ENCODE assay signal across 7 cellular contexts in genomic region chr11:132379540-132379939, GRCh38.
"Had no signal": no experiment of that assay in that cellular context is flagged by ENCODE, and none has a peak within 500 bp of the region (broad histone marks: within the 10 kb centered on the region; RNA-seq: fewer than 3 reads in every experiment).

No MANE protein-coding gene starts in this region.

- ATAC-seq: GM23338 had no signal

- H3K4me1 Mint-ChIP-seq: GM23338, H9, IgD-negative memory B cell had no signal

- H2AFZ ChIP-seq: GM23338 had no signal

- H3K4me3 Mint-ChIP-seq: GM23338, H9, IgD-negative memory B cell had no signal

- H3K27ac Mint-ChIP-seq: GM23338, H9, IgD-negative memory B cell had no signal

- H3K4me3 ChIP-seq: GM23338 had no signal

- H3K36me3 Mint-ChIP-seq: IgD-negative memory B cell had no signal

- DNase-seq: H9, HCEC 1CT had no signal

- H3K4me2 ChIP-seq: GM23338 had no signal

- H3K27me3 Mint-ChIP-seq: IgD-negative memory B cell had no signal

- FAIRE-seq: H1, H54, HTR-8/SVneo had no signal
